ENCODE assay signal across 1 cellular context in genomic region chr22:20306646-20307447, GRCh38.
TF ChIP-seq lines count a peak whose summit lies in the region.

No MANE protein-coding gene starts in this region.

TF ChIP-seq in K562, 482 proteins besides CTCF, POLR2A, EP300 and RAD21:
- TF ChIP-seq RAD51 (IDR thresholded peaks at IDR 0.05; ENCODE audit: borderline replicate concordance, low read depth) (peak; percentile 26; the same call in 1 of the 2 replicates), TFE3 (CRISPR knock-in tag; IDR thresholded peaks at IDR 0.05) (peak; percentile 91), EZH2 (IDR thresholded peaks at IDR 0.05; ENCODE audit: borderline replicate concordance, low read depth, low read length) (0 out of 2 replicates have a peak, but pooled peaks have one; percentile 24), NR3C1 (CRISPR knock-in tag; IDR thresholded peaks at IDR 0.05) (0 out of 2 replicates have a peak, but pooled peaks have one; percentile 27)
